20 cellular contexts compared by ENCODE assay signal in genomic region chr3:172268425-172268824, GRCh38.
DNase-seq lines count a peak whose midpoint lies in the region; ATAC-seq, FAIRE-seq and TF ChIP-seq lines count a peak whose summit lies in the region.
"Had no signal": no experiment of that assay in that cellular context is flagged by ENCODE, and none has a peak within 500 bp of the region (broad histone marks: within the 10 kb centered on the region; RNA-seq: fewer than 3 reads in every experiment).

No MANE protein-coding gene starts in this region.

- SMC1A ChIA-PET in GM12878 (lab: Charles Lee; ENCODE audit: uncharacterized antibody, unreplicated experiment): interaction anchor here (1.6 kb wide), 1 partner anchor 30 kb away, joined by 7 read pairs; no protein-coding TSS in a partner anchor

- H3K79me2 ChIP-seq in HepG2 (ENCODE audit: insufficient read depth, low read length): peaks cover 69% of the 10 kb centered on the region
- H3K79me2 ChIP-seq in GM12878 (ENCODE audit: control insufficient read depth, insufficient read depth, low read length): no peaks in the 10 kb centered on the region; the same call in 1 of the 2 replicates
- H3K79me2 ChIP-seq in osteoblast (ENCODE audit: insufficient read depth, low read length): peaks cover 75% of the 10 kb centered on the region

- CTCF ChIA-PET in HepG2 (lab: Yijun Ruan, JAX; ENCODE audit: low intra/inter-chr PET ratio, low total read pairs) (no interaction called here), GM12878 (lab: Yijun Ruan, JAX) (interaction anchor here (2.2 kb wide), 1 partner anchor 233 kb away, joined by 5 read pairs; no protein-coding TSS in a partner anchor)

- TF ChIP-seq POLR2A in HepG2 (IDR thresholded peaks at IDR 0.05; ENCODE audit: insufficient read depth in 1 of 2, low read depth in 2 of 2, low read length in 2 of 2): no peak
- no peak for TF ChIP-seq POLR2A in right lobe of liver (IDR thresholded peaks at IDR 0.05)
- no peak for TF ChIP-seq POLR2A in GM12878 (IDR thresholded peaks at IDR 0.05; ENCODE audit: low read depth, low read length)
- TF ChIP-seq POLR2A in ovary (IDR thresholded peaks at IDR 0.05): no peak

- TF ChIP-seq CTCF in HepG2 (CRISPR knock-in tag; IDR thresholded peaks at IDR 0.05) (no peak), right lobe of liver (IDR thresholded peaks at IDR 0.05) (no peak), GM12878 (IDR thresholded peaks at IDR 0.05 in 2 of 3, conservative IDR thresholded peaks at IDR 0.05 in 1 of 3; ENCODE audit: control insufficient read depth in 2 of 3, extremely low read depth in 1 of 3, insufficient read depth in 1 of 3, low read depth in 3 of 3, low read length in 3 of 3) (no peak), osteoblast (IDR thresholded peaks at IDR 0.05; ENCODE audit: extremely low read depth, low read depth, low read length) (no peak), ovary (IDR thresholded peaks at IDR 0.05) (no peak)

- intact Hi-C loops in HepG2 (cut with micrococcal nuclease; ENCODE audit: unreplicated experiment) (no loop called here), right lobe of liver (cut with DNase I) (no loop called here), GM12878 (cut with micrococcal nuclease; ENCODE audit: unreplicated experiment) (no loop called here), ovary (cut with DNase I) (loop anchor here in 1 of 4 donors (10.0 kb wide), 1 partner anchor 46 kb away; no protein-coding TSS in a partner anchor)

- no peak overlapping the region for H2AFZ ChIP-seq in HepG2 (ENCODE audit: low read length)
- no peak overlapping the region for H2AFZ ChIP-seq in GM12878 (ENCODE audit: control insufficient read depth, low read depth, low read length)
- no peak overlapping the region for H2AFZ ChIP-seq in osteoblast (ENCODE audit: low read length)

- H3K9ac ChIP-seq in HepG2 (ENCODE audit: insufficient read depth, low read depth, low read length): no peak overlapping the region
- no peak overlapping the region for H3K9ac ChIP-seq in GM12878 (ENCODE audit: control insufficient read depth, insufficient read depth, low read length)

- in situ Hi-C loops in HepG2 (cut with HindIII; ENCODE audit: extremely low pct_ligation_motif_present, low pct_unique_long_range_greater_than_20kb) (no loop called here), GM12878 (cut with MboI) (no loop called here)

- H3K36me3 ChIP-seq in HepG2 (replicated peaks in 1 of 2; ENCODE audit: control insufficient read depth in 1 of 2, insufficient read depth in 2 of 2, low read length in 2 of 2) (peaks cover 21 to 94% of the 10 kb centered on the region in 2 experiments), right lobe of liver (peaks cover 0 to 7% (median 0%) of the 10 kb centered on the region in 4 donors), GM12878 (ENCODE audit: control insufficient read depth in 2 of 2, insufficient read depth in 2 of 2, low read length in 1 of 2) (peaks cover 0 to 5% of the 10 kb centered on the region in 2 experiments; a peak in 3 of 4 replicates), osteoblast (ENCODE audit: insufficient read depth, low read length) (peaks cover 39% of the 10 kb centered on the region), ovary (no peaks in the 10 kb centered on the region)
- H3K36me3 ChIP-seq: BE2C had no signal

- no peak for DNase-seq in HepG2 (ENCODE audit: low spot score)
- no peak for DNase-seq in right lobe of liver
- DNase-seq in GM12878 (ENCODE audit: low read depth, low spot score): no peak
- no peak for DNase-seq in osteoblast (ENCODE audit: insufficient read length, low spot score, missing footprints)
- DNase-seq in CD1c-positive myeloid dendritic cell (ENCODE audit: extremely low spot score): no peak
- no peak for DNase-seq in activated effector memory CD4-positive, alpha-beta T cell treated with anti-CD3 and anti-CD28 coated beads, Interleukin-2, amount 50 U/mL, for 16 hours
- DNase-seq in ovary: no peak
- DNase-seq: BE2C; CD8-positive, alpha-beta T cell; COR-L47; DMS153; DMS79 treated with DMSO at 0.1 percent for 48 hours; EL; GOT3; H9 had no signal

- RAD21 ChIA-PET in GM12878 (lab: Charles Lee; ENCODE audit: unreplicated experiment): no interaction called here

- H3K27ac ChIP-seq in HepG2 (ENCODE audit: extremely low read length, insufficient read depth, low read length) (no peak overlapping the region), right lobe of liver (no peak overlapping the region), GM12878 (ENCODE audit: control insufficient read depth, insufficient read depth) (no peak overlapping the region), osteoblast (ENCODE audit: low read depth, low read length) (peak overlapping the region; percentile 37), ovary (no peak overlapping the region)
- H3K27ac ChIP-seq: A549, C4-2B had no signal

- no peaks in the 10 kb centered on the region for H3K9me3 ChIP-seq in HepG2 (ENCODE audit: low read length)
- H3K9me3 ChIP-seq in right lobe of liver: no peaks in the 10 kb centered on the region
- H3K9me3 ChIP-seq in GM12878 (replicated peaks; ENCODE audit: control insufficient read depth, insufficient read depth, low read length): no peaks in the 10 kb centered on the region
- H3K9me3 ChIP-seq in osteoblast (ENCODE audit: low read depth, low read length): no peaks in the 10 kb centered on the region
- no peaks in the 10 kb centered on the region for H3K9me3 ChIP-seq in ovary
- H3K9me3 ChIP-seq: A549, BE2C had no signal

- TF ChIP-seq RAD21 in HepG2 (CRISPR knock-in tag; IDR thresholded peaks at IDR 0.05): no peak
- no peak for TF ChIP-seq RAD21 in GM12878 (IDR thresholded peaks at IDR 0.05; ENCODE audit: insufficient read depth, low read depth, low read length)

- ATAC-seq in HepG2 (no peak), right lobe of liver (no peak), GM12878 (no peak)
- ATAC-seq: A549; CD8-positive, alpha-beta T cell had no signal

- no peak overlapping the region for H3K4me2 ChIP-seq in HepG2 (ENCODE audit: low read depth, low read length)
- H3K4me2 ChIP-seq in GM12878 (ENCODE audit: control insufficient read depth, insufficient read depth): no peak overlapping the region
- no peak overlapping the region for H3K4me2 ChIP-seq in osteoblast (ENCODE audit: insufficient read depth, low read length)
- H3K4me2 ChIP-seq: A549 had no signal

- no peaks in the 10 kb centered on the region for H3K27me3 ChIP-seq in HepG2 (ENCODE audit: control insufficient read depth in 1 of 2, insufficient read depth in 2 of 2, low read length in 2 of 2)
- H3K27me3 ChIP-seq in right lobe of liver: no peaks in the 10 kb centered on the region
- no peaks in the 10 kb centered on the region for H3K27me3 ChIP-seq in GM12878 (replicated peaks in 1 of 2; ENCODE audit: control insufficient read depth in 2 of 2, insufficient read depth in 2 of 2, low read length in 1 of 2)
- H3K27me3 ChIP-seq in osteoblast (ENCODE audit: insufficient read depth, low read length): no peaks in the 10 kb centered on the region
- H3K27me3 ChIP-seq in ovary: no peaks in the 10 kb centered on the region
- H3K27me3 ChIP-seq: BE2C had no signal

- H4K20me1 ChIP-seq in HepG2 (ENCODE audit: insufficient read depth, low read length) (peaks cover 87% of the 10 kb centered on the region), GM12878 (ENCODE audit: control insufficient read depth, insufficient read depth) (no peaks in the 10 kb centered on the region), osteoblast (ENCODE audit: insufficient read depth, low read length) (peaks cover 7% of the 10 kb centered on the region)

- 90% methylated on average over 3 of the region's 3 CpGs for WGBS in HepG2 (ENCODE audit: low lambda C conversion rate)
- 93% methylated on average over 3 of the region's 3 CpGs for WGBS in right lobe of liver (ENCODE audit: insufficient coverage, low coverage, low lambda C conversion rate, missing lambda C conversion rate)
- WGBS in GM12878 (ENCODE audit: insufficient coverage, insufficient replicate concordance, low lambda C conversion rate, missing lambda C conversion rate): 85% methylated on average over 3 of the region's 3 CpGs
- 50 to 59% (median 58%) methylated on average over 3 of the region's 3 CpGs for WGBS in ovary, 3 donors

- H3K4me3 ChIP-seq in HepG2 (replicated peaks in 1 of 3; ENCODE audit: insufficient read depth in 1 of 3, low read depth in 2 of 3, low read length in 3 of 3) (no peak overlapping the region), right lobe of liver (no peak overlapping the region), GM12878 (no peak overlapping the region), osteoblast (ENCODE audit: insufficient read depth, low read length) (no peak overlapping the region), ovary (no peak overlapping the region)
- H3K4me3 ChIP-seq: A549 had no signal

- TF ChIP-seq EP300 in HepG2 (IDR thresholded peaks at IDR 0.05; ENCODE audit: low read depth in 2 of 2, low read length in 2 of 2): no peak
- TF ChIP-seq EP300 in HepG2 (CRISPR knock-in tag; IDR thresholded peaks at IDR 0.05; ENCODE audit: borderline replicate concordance): no peak
- no peak for TF ChIP-seq EP300 in GM12878 (IDR thresholded peaks at IDR 0.05; ENCODE audit: borderline replicate concordance in 1 of 2, control insufficient read depth in 1 of 2, low read depth in 2 of 2, low read length in 2 of 2)
- no peak for TF ChIP-seq EP300 in ovary (IDR thresholded peaks at IDR 0.05)

- FAIRE-seq in HepG2 (lab: Jason Lieb, UNC): no peak
- FAIRE-seq in GM12878 (lab: Jason Lieb, UNC): no peak
- FAIRE-seq: A549, D721Med, G401.6, GM12892 had no signal

- BruUV-seq in HepG2 (replicated peaks; lab: Mats Ljungman, UMichigan) (TSS peak; percentile 3), GM12878 (replicated peaks; lab: Mats Ljungman, UMichigan) (TSS peak; percentile 1)

- H3K4me1 ChIP-seq in HepG2 (ENCODE audit: insufficient read depth, low read length) (no peaks in the 10 kb centered on the region), right lobe of liver (no peaks in the 10 kb centered on the region), GM12878 (ENCODE audit: control insufficient read depth, insufficient read depth, low read length) (peaks cover 19% of the 10 kb centered on the region), osteoblast (ENCODE audit: insufficient read depth, low read length) (peaks cover 5% of the 10 kb centered on the region), ovary (ENCODE audit: insufficient read depth) (peaks cover 18% of the 10 kb centered on the region)
- H3K4me1 ChIP-seq: A549, BE2C had no signal

- POLR2A ChIA-PET in HepG2 (lab: Yijun Ruan, JAX): no interaction called here
- POLR2A ChIA-PET in GM12878 (lab: Charles Lee): interaction anchor here (0.6 kb wide), 1 partner anchor 50 kb away, joined by 3 read pairs; no protein-coding TSS in a partner anchor

TF ChIP-seq in HepG2, 621 proteins besides CTCF, POLR2A, EP300 and RAD21:
- 0 out of 2 replicates have a peak, but pooled peaks have one; percentile 30 for TF ChIP-seq POLR2AphosphoS2 (IDR thresholded peaks at IDR 0.05; ENCODE audit: low read depth, low read length)
- TF ChIP-seq RBM22 (optimal IDR thresholded peaks at IDR 0.05; ENCODE audit: low read length): peak; percentile 98
- no peak for TF ChIP-seq SUZ12 (IDR thresholded peaks at IDR 0.05; ENCODE audit: low read depth, low read length)

TF ChIP-seq in GM12878, 131 proteins besides CTCF, POLR2A, EP300 and RAD21:
- TF ChIP-seq BACH1 (IDR thresholded peaks at IDR 0.05; ENCODE audit: borderline replicate concordance): no peak
TF ChIP-seq in GM12878: peak in this region for 0.

Comparison
In these comparisons a context has a peak if more than half of its experiments do, and no peak if none do; other contexts are left out.
1. Of the 75 proteins assayed by ChIP-seq in both HepG2 and GM12878: peak only in HepG2: POLR2AphosphoS2; only in GM12878: none; in both: none; in neither: 74.